ENCODE assay signal across 1 cellular context in the genomic region with DNA sequence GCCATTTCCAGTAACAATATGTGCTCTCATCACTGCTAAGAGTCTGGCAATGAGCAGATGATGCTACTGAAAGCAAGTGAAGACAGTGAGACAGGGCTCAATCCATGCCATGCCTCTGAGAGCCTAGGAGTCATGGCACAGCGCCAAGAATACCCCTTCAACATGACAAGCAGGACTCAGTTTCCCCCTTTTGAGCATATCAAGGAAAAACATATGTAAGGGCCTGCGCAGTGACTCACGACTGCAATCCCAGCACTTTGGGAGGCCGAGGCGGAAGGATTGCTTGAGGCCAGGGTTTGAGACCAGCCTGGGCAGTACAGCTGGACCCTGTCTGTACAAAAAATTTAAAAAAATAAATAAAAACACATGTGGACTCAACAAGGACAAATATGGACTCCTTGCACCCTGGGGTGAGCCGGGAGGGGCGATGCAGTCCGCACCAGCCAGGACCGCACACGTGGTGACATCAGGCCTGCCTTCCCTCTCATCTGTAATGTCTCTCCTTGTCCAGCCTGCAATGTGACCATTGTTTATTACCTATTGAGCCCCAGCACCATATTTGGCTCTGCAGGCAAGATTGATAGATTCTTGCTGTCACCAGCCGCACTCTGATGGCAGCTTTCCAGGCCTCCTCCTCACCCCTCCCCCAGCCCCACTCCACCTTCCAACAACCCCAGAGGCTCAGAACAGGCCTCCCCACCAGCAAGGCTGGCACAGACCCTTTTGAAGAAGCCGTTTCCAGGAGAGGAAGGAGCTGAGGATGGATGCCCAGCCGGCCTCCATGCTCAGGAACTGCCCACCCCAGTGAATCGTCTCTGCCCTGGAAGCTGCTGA.
TF ChIP-seq lines count a peak whose summit lies in the region.

No MANE protein-coding gene starts in this region.

TF ChIP-seq in K562, 482 proteins besides CTCF, POLR2A, EP300 and RAD21 (continued from another document and continues in another):
- no peak for TF ChIP-seq THRB (CRISPR knock-in tag; conservative IDR thresholded peaks at IDR 0.05)
- no peak for TF ChIP-seq UBTF (IDR thresholded peaks at IDR 0.05; ENCODE audit: borderline replicate concordance in 1 of 2, low read depth in 2 of 2, low read length in 2 of 2)
- TF ChIP-seq ZNF197 (CRISPR knock-in tag; IDR thresholded peaks at IDR 0.05; ENCODE audit: low read depth): peak; percentile 34; the same call in 1 of the 2 replicates
- TF ChIP-seq SNIP1 (IDR thresholded peaks at IDR 0.05; ENCODE audit: low read depth): no peak
- TF ChIP-seq TEAD1 (CRISPR knock-in tag; IDR thresholded peaks at IDR 0.05): peak; percentile 77 to 88
- TF ChIP-seq ZFX (CRISPR knock-in tag; IDR thresholded peaks at IDR 0.05): peak; percentile 56; the same call in 1 of the 2 replicates
- no peak for TF ChIP-seq TRIM28 (IDR thresholded peaks at IDR 0.05)
- no peak for TF ChIP-seq GATAD2B (IDR thresholded peaks at IDR 0.05; ENCODE audit: borderline replicate concordance)
- peak in 1 of 2 experiments; percentile 76; a peak in 1 of 4 replicates for TF ChIP-seq ZNF318 (IDR thresholded peaks at IDR 0.05; ENCODE audit: borderline replicate concordance in 1 of 2, low read depth in 1 of 2)
- no peak for TF ChIP-seq ZBTB7A (IDR thresholded peaks at IDR 0.05; ENCODE audit: borderline replicate concordance, control insufficient read depth, low read depth, low read length)
- TF ChIP-seq CBX5 (IDR thresholded peaks at IDR 0.05; ENCODE audit: borderline replicate concordance, low read depth): no peak
- no peak for TF ChIP-seq NR2C2 (CRISPR knock-in tag; IDR thresholded peaks at IDR 0.05)
- peak; percentile 52; the same call in 1 of the 2 replicates for TF ChIP-seq NR2C2 (tag; IDR thresholded peaks at IDR 0.05)
- no peak for TF ChIP-seq KLF10 (CRISPR knock-in tag; IDR thresholded peaks at IDR 0.05)
- no peak for TF ChIP-seq ZNF311 (CRISPR knock-in tag; IDR thresholded peaks at IDR 0.05)
- TF ChIP-seq THAP12 (CRISPR knock-in tag; IDR thresholded peaks at IDR 0.05): no peak
- no peak for TF ChIP-seq SRSF3 (IDR thresholded peaks at IDR 0.05; ENCODE audit: insufficient read depth, low read length)
- TF ChIP-seq SMAD4 (CRISPR knock-in tag; conservative IDR thresholded peaks at IDR 0.05): peak; percentile 83
- TF ChIP-seq, protein P1, sequence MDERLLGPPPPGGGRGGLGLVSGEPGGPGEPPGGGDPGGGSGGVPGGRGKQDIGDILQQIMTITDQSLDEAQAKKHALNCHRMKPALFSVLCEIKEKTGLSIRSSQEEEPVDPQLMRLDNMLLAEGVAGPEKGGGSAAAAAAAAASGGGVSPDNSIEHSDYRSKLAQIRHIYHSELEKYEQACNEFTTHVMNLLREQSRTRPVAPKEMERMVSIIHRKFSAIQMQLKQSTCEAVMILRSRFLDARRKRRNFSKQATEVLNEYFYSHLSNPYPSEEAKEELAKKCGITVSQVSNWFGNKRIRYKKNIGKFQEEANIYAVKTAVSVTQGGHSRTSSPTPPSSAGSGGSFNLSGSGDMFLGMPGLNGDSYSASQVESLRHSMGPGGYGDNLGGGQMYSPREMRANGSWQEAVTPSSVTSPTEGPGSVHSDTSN (CRISPR knock-in tag; IDR thresholded peaks at IDR 0.05; ENCODE audit: low read depth): no peak; the same call in 1 of the 2 replicates
- TF ChIP-seq, protein P1 (tag; conservative IDR thresholded peaks at IDR 0.05; ENCODE audit: low read depth): peak; percentile 99
- no peak for TF ChIP-seq SMARCB1 (IDR thresholded peaks at IDR 0.05; ENCODE audit: insufficient read length, low read depth)
- TF ChIP-seq ZNF24 (IDR thresholded peaks at IDR 0.05): peak; percentile 33; the same call in 1 of the 2 replicates
- no peak for TF ChIP-seq E2F8 (IDR thresholded peaks at IDR 0.05; ENCODE audit: low read depth, partially characterized antibody)
- TF ChIP-seq SREBF1 (IDR thresholded peaks at IDR 0.05; ENCODE audit: borderline replicate concordance, low read depth, low read length): no peak
- no peak for TF ChIP-seq POLR2AphosphoS5 (IDR thresholded peaks at IDR 0.05; ENCODE audit: control insufficient read depth, insufficient read depth, low read depth, low read length)
- TF ChIP-seq ZNF263 (CRISPR knock-in tag; IDR thresholded peaks at IDR 0.05; ENCODE audit: borderline replicate concordance): 0 out of 2 replicates have a peak, but pooled peaks have one; percentile 19
- no peak for TF ChIP-seq COPS2 (conservative IDR thresholded peaks at IDR 0.05)
- no peak for TF ChIP-seq TBP (optimal IDR thresholded peaks at IDR 0.05; ENCODE audit: low read depth, low read length)
- TF ChIP-seq ZNF165 (CRISPR knock-in tag; IDR thresholded peaks at IDR 0.05; ENCODE audit: borderline replicate concordance): no peak
- no peak for TF ChIP-seq ZNF707 (CRISPR knock-in tag; conservative IDR thresholded peaks at IDR 0.05)
- peak; percentile 90 for TF ChIP-seq ZNF589 (CRISPR knock-in tag; IDR thresholded peaks at IDR 0.05; ENCODE audit: low read depth)
- no peak for TF ChIP-seq HMG20A (CRISPR knock-in tag; conservative IDR thresholded peaks at IDR 0.05)
- TF ChIP-seq ARID1B (IDR thresholded peaks at IDR 0.05): peak; percentile 68
